ENCODE assay signal across 7 cellular contexts in genomic region chr2:104976603-104977120, GRCh38.
DNase-seq lines count a peak whose midpoint lies in the region; ATAC-seq and TF ChIP-seq lines count a peak whose summit lies in the region.

No MANE protein-coding gene starts in this region.

- H3K4me3 Mint-ChIP-seq in natural killer cell, result peak overlapping the region; percentile 43

- 56% methylated on average over 4 of the region's 4 CpGs for WGBS in suprapubic skin

- no peaks in the 10 kb centered on the region for H3K36me3 Mint-ChIP-seq in natural killer cell

- peak; percentile 97 for ATAC-seq in GM19395 (IDR thresholded peaks at IDR 0.05; ENCODE audit: unreplicated experiment)
- peak; percentile 96 for ATAC-seq in HG03139 (IDR thresholded peaks at IDR 0.05; ENCODE audit: unreplicated experiment)
- peak; percentile 38 to 73 (median 53) for ATAC-seq in natural killer cell

- no peak for TF ChIP-seq POLR2A in suprapubic skin (IDR thresholded peaks at IDR 0.05)

- TF ChIP-seq CTCF in GM12865 (IDR thresholded peaks at IDR 0.05; ENCODE audit: insufficient read depth, low read depth, low read length, missing control alignments), result peak; percentile 50
- no peak for TF ChIP-seq CTCF in natural killer cell (IDR thresholded peaks at IDR 0.05)
- TF ChIP-seq CTCF in suprapubic skin (IDR thresholded peaks at IDR 0.05), result no peak

- H3K27me3 ChIP-seq in suprapubic skin, result no peaks in the 10 kb centered on the region

- H3K27ac ChIP-seq in suprapubic skin, result no peak overlapping the region

- no peak for TF ChIP-seq EP300 in suprapubic skin (IDR thresholded peaks at IDR 0.05)

- no peaks in the 10 kb centered on the region for H3K36me3 ChIP-seq in suprapubic skin

- no peaks in the 10 kb centered on the region for H3K9me3 ChIP-seq in suprapubic skin

- peak overlapping the region; percentile 6 to 63 for H3K27ac Mint-ChIP-seq in natural killer cell

- H3K4me1 ChIP-seq in suprapubic skin, result no peaks in the 10 kb centered on the region

- intact Hi-C loops in natural killer cell (cut with micrococcal nuclease), result no loop called here

- peak; percentile 71 for DNase-seq in GM12865 (ENCODE audit: low read depth)
- DNase-seq in SKM-1 (lab: John Stamatoyannopoulos, UW; ENCODE audit: unreplicated experiment), result peak; percentile 55
- DNase-seq in natural killer cell, result no peak
- no peak for DNase-seq in suprapubic skin (ENCODE audit: low spot score in 2 of 2)
- no peak for DNase-seq in HuH-7 (ENCODE audit: low spot score)

- H3K9me3 Mint-ChIP-seq in natural killer cell, result peaks cover 0 to 2% of the 10 kb centered on the region in 2 donors

- peaks cover 22 to 28% of the 10 kb centered on the region in 2 donors for H3K4me1 Mint-ChIP-seq in natural killer cell

- peaks cover 0 to 7% of the 10 kb centered on the region in 2 donors for H3K27me3 Mint-ChIP-seq in natural killer cell (ENCODE audit: low read depth in 2 of 2)

- H3K4me3 ChIP-seq in GM12865 (ENCODE audit: low read depth, low read length), result no peak overlapping the region
- H3K4me3 ChIP-seq in suprapubic skin, result no peak overlapping the region

Comparison
In these comparisons a context has a peak if more than half of its experiments do, and no peak if none do; other contexts are left out.
1. DNase-seq: peak in GM12865 (single experiment) and SKM-1 (single experiment); none in natural killer cell (single experiment), suprapubic skin (0 of 2) and HuH-7 (single experiment).
2. Peak in every context shown above with its lines, with median percentiles within 50 percentile points of each other: ATAC-seq.